In the genomic region with DNA sequence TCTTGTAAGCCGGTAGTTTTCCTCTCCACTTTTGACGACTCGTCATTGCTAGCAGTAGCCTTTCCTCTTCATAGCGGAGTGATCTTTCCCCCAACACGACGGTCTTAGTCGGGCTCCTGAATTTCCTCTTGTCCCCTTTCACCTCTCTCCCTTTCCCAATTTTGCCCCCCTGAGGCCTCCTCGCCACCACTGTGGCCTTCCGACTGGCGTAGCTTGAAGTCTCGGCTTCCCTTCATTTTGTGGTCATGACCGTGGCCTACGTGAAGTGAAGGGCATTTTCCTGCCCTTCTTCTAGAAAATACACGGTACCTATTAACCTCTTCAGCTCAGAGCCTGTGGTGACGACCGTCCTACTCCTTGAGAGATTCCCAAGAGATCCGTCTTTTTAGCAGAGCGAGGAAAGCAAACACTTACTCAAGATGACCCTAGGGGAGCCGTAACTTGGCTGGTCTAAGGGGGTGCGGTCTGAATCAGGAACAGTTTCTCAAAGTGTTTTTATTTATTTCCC, we compare ENCODE assay signal across 8 cellular contexts. TPM values are rescaled to one million over a fixed set of nuclear protein-coding genes. Genes with fewer than 3 reads are reported as not detected.
DNase-seq lines count a peak whose midpoint lies in the region; ATAC-seq and TF ChIP-seq lines count a peak whose summit lies in the region.

No MANE protein-coding gene starts in this region.

- H3K4me3 ChIP-seq in duodenal mucosa (ENCODE audit: low read depth in 1 of 2, low read length in 2 of 2) (peak overlapping the region; percentile 88 to 94), mesenchymal stem cell (ENCODE audit: insufficient read depth in 1 of 2, low read depth in 1 of 2, low read length in 2 of 2) (peak overlapping the region; percentile 91 to 94), upper lobe of right lung (peak overlapping the region; percentile 86)

- peak overlapping the region; percentile 1 to 11 for H2BK12ac ChIP-seq in mesenchymal stem cell (ENCODE audit: low read length in 2 of 2)

- H3K18ac ChIP-seq in mesenchymal stem cell (ENCODE audit: low read depth in 1 of 2, low read length in 2 of 2): peak overlapping the region; percentile 99 to 100

- no peak overlapping the region for H2AFZ ChIP-seq in mesenchymal stem cell (ENCODE audit: low read depth, low read length)

- H3K9ac ChIP-seq in duodenal mucosa (ENCODE audit: low read depth in 1 of 2, low read length in 2 of 2): peak overlapping the region; percentile 98 to 100
- peak overlapping the region; percentile 100 for H3K9ac ChIP-seq in mesenchymal stem cell (ENCODE audit: low read length)

- intact Hi-C loops in upper lobe of right lung (cut with DNase I): no loop called here

- ATAC-seq in GM21447 (IDR thresholded peaks at IDR 0.05; ENCODE audit: unreplicated experiment) (peak; percentile 2), upper lobe of right lung (peak; percentile 5), HG02610 (IDR thresholded peaks at IDR 0.05; ENCODE audit: unreplicated experiment) (no peak)

- peak overlapping the region; percentile 99 for H3K27ac ChIP-seq in duodenal mucosa (ENCODE audit: low read depth, low read length)
- H3K27ac ChIP-seq in mesenchymal stem cell (ENCODE audit: low read length, poor library complexity, severe bottlenecking): peak overlapping the region; percentile 51
- H3K27ac ChIP-seq in upper lobe of right lung: peak overlapping the region; percentile 100

- H2BK15ac ChIP-seq in mesenchymal stem cell (ENCODE audit: low read depth, poor library complexity, severe bottlenecking): peak overlapping the region; percentile 99

- H3K14ac ChIP-seq in mesenchymal stem cell (ENCODE audit: low read length in 2 of 2): peak overlapping the region in 1 of 2 experiments; percentile 83

- no peak overlapping the region for H3K23ac ChIP-seq in mesenchymal stem cell (ENCODE audit: low read length in 2 of 2)

- peak overlapping the region; percentile 99 for H2BK120ac ChIP-seq in mesenchymal stem cell (ENCODE audit: low read depth, low read length)

- H3K4me2 ChIP-seq in mesenchymal stem cell (ENCODE audit: low read length, poor library complexity, severe bottlenecking): peak overlapping the region; percentile 59

- in situ Hi-C loops in ACHN (cut with HindIII; ENCODE audit: low pct_ligation_motif_present, low pct_unique_long_range_greater_than_20kb, low sequenced_read_pairs): no loop called here

- no peak overlapping the region for H2AK5ac ChIP-seq in mesenchymal stem cell (ENCODE audit: low read length, severe bottlenecking)

- H3K27me3 ChIP-seq in duodenal mucosa (ENCODE audit: control insufficient read depth in 1 of 2, insufficient read depth in 2 of 2, low read length in 2 of 2): no peaks in the 10 kb centered on the region
- no peaks in the 10 kb centered on the region for H3K27me3 ChIP-seq in mesenchymal stem cell (ENCODE audit: control insufficient read depth in 1 of 2, insufficient read depth in 1 of 2, low read length in 2 of 2)
- no peaks in the 10 kb centered on the region for H3K27me3 ChIP-seq in upper lobe of right lung

- no peak for TF ChIP-seq CTCF in upper lobe of right lung (IDR thresholded peaks at IDR 0.05)

- H3K36me3 ChIP-seq in duodenal mucosa (ENCODE audit: control insufficient read depth in 1 of 2, insufficient read depth in 2 of 2, low read length in 2 of 2): peaks cover 6 to 24% of the 10 kb centered on the region in 2 donors
- peaks cover 8 to 30% of the 10 kb centered on the region in 2 experiments for H3K36me3 ChIP-seq in mesenchymal stem cell (ENCODE audit: control insufficient read depth in 1 of 2, insufficient read depth in 2 of 2, low read depth in 1 of 2, low read length in 2 of 2)
- peaks cover 31% of the 10 kb centered on the region for H3K36me3 ChIP-seq in upper lobe of right lung

- peak overlapping the region; percentile 96 to 97 for H3K4ac ChIP-seq in mesenchymal stem cell (ENCODE audit: low read depth in 1 of 2, low read length in 2 of 2)

- peak overlapping the region; percentile 99 for H4K8ac ChIP-seq in mesenchymal stem cell (ENCODE audit: low read length)

- under 1% methylated on average over 16 of the region's 20 CpGs for WGBS in mesenchymal stem cell

- DNase-seq in ACHN (peak; percentile 52), RKO (ENCODE audit: low spot score) (peak; percentile 80), mesenchymal stem cell (peak; percentile 68), upper lobe of right lung (no peak)
- no peak for DNase-seq in stimulated activated CD4-positive, alpha-beta T cell treated with anti-CD3 and anti-CD28 coated beads, Interleukin-12 subunit alpha, Interleukin-12 subunit beta, amount 100 ng/mL, for 4 hours

- peak overlapping the region; percentile 99 for H4K91ac ChIP-seq in mesenchymal stem cell (ENCODE audit: low read length)

- no peaks in the 10 kb centered on the region for H3K9me3 ChIP-seq in duodenal mucosa (ENCODE audit: control insufficient read depth in 1 of 2, low read length in 2 of 2)
- H3K9me3 ChIP-seq in mesenchymal stem cell (ENCODE audit: control insufficient read depth, low read length): no peaks in the 10 kb centered on the region
- H3K9me3 ChIP-seq in upper lobe of right lung: no peaks in the 10 kb centered on the region

- H2BK5ac ChIP-seq in mesenchymal stem cell (ENCODE audit: low read depth, low read length, poor library complexity, severe bottlenecking): no peak overlapping the region

- peaks cover 12 to 35% of the 10 kb centered on the region in 2 donors for H3K4me1 ChIP-seq in duodenal mucosa (ENCODE audit: control insufficient read depth in 1 of 2, insufficient read depth in 2 of 2, low read length in 2 of 2)
- peaks cover 4% of the 10 kb centered on the region for H3K4me1 ChIP-seq in mesenchymal stem cell (ENCODE audit: control insufficient read depth, insufficient read depth, low read depth, low read length)
- peaks cover 55% of the 10 kb centered on the region for H3K4me1 ChIP-seq in upper lobe of right lung

- peaks cover 4% of the 10 kb centered on the region for H3K79me1 ChIP-seq in mesenchymal stem cell (replicated peaks; ENCODE audit: low read length, poor library complexity, severe bottlenecking)

RNA-seq across cellular contexts. Expression of gene PRKAR1A, which starts 0.8 kb away (rescaled TPM):
- polyA plus RNA-seq in mesenchymal stem cell (2013, experiment 1 of 2): 168 TPM
- polyA plus RNA-seq in mesenchymal stem cell (2013, experiment 2 of 2): 173 TPM
- total RNA-seq in upper lobe of right lung: 389 TPM

RNA-seq across cellular contexts. Expression of gene WIPI1, which starts 55.7 kb away (rescaled TPM):
- 197 TPM for polyA plus RNA-seq in mesenchymal stem cell (2013, experiment 1 of 2)
- polyA plus RNA-seq in mesenchymal stem cell (2013, experiment 2 of 2): 194 TPM
- total RNA-seq in upper lobe of right lung: 38.1 TPM

Comparison
In these comparisons a context has a peak if more than half of its experiments do, and no peak if none do; other contexts are left out.
1. DNase-seq: peak in ACHN (single experiment), RKO (single experiment) and mesenchymal stem cell (single experiment); none in upper lobe of right lung (single experiment) and stimulated activated CD4-positive, alpha-beta T cell treated with anti-CD3 and anti-CD28 coated beads, Interleukin-12 subunit alpha, Interleukin-12 subunit beta, amount 100 ng/mL, for 4 hours (single experiment).
2. Peak in every context shown above with its lines, with median percentiles within 50 percentile points of each other: H3K27ac ChIP-seq and H3K4me3 ChIP-seq.